In genomic region chr12:30457621-30458289, GRCh38 we compare ENCODE assay signal across 9 cellular contexts.
DNase-seq lines count a peak whose midpoint lies in the region; ATAC-seq and TF ChIP-seq lines count a peak whose summit lies in the region.
"Had no signal": no experiment of that assay in that cellular context is flagged by ENCODE, and none has a peak within 500 bp of the region (broad histone marks: within the 10 kb centered on the region; RNA-seq: fewer than 3 reads in every experiment).

No MANE protein-coding gene starts in this region.

- ATAC-seq in GM19023 (IDR thresholded peaks at IDR 0.05; ENCODE audit: unreplicated experiment), result no peak
- ATAC-seq in HG02938 (IDR thresholded peaks at IDR 0.05; ENCODE audit: unreplicated experiment), result no peak
- ATAC-seq: naive thymus-derived CD4-positive, alpha-beta T cell had no signal

- H3K4me2 ChIP-seq in PC-9 (no peak overlapping the region), skeletal muscle satellite cell (ENCODE audit: low read length) (peak overlapping the region; percentile 37)

- no peaks in the 10 kb centered on the region for H3K9me3 ChIP-seq in HAP-1
- H3K9me3 ChIP-seq in PC-9 (ENCODE audit: insufficient read depth, low read depth), result no peaks in the 10 kb centered on the region
- H3K9me3 ChIP-seq in skeletal muscle satellite cell (replicated peaks; ENCODE audit: low read length), result no peaks in the 10 kb centered on the region

- intact Hi-C loops in PC-9 (cut with micrococcal nuclease; ENCODE audit: unreplicated experiment), result no loop called here

- TF ChIP-seq CTCF in PC-9 (conservative IDR thresholded peaks at IDR 0.05) (peak; percentile 63), fibroblast of villous mesenchyme (IDR thresholded peaks at IDR 0.05; ENCODE audit: insufficient read depth, low read depth, low read length) (peak; percentile 67)

- CTCF ChIA-PET in PC-9 (lab: Charles Lee), result interaction anchor here (0.6 to 1.1 kb wide), 2 partner anchors 15 to 118 kb away, joined by 3 read pairs; no protein-coding TSS in a partner anchor

- no peak overlapping the region for H3K9ac ChIP-seq in skeletal muscle satellite cell (ENCODE audit: low read depth, low read length)

- POLR2A ChIA-PET in PC-9 (lab: Charles Lee; ENCODE audit: unreplicated experiment), result no interaction called here

- no TSS peak for BruUV-seq in PC-9 (replicated peaks; lab: Mats Ljungman, UMichigan)

- in situ Hi-C loops in HAP-1 (cut with MboI; ENCODE audit: low sequenced_read_pairs), result no loop called here

- peaks cover 3% of the 10 kb centered on the region; the same call in 1 of the 2 replicates for H3K9me2 ChIP-seq in PC-9 (ENCODE audit: insufficient read depth)

- H3K4me1 ChIP-seq in HAP-1 (peaks cover 2% of the 10 kb centered on the region; the same call in 1 of the 2 replicates), PC-9 (replicated peaks; ENCODE audit: insufficient read depth) (0 out of 2 replicates have a peak, but pooled peaks cover 5% of the 10 kb centered on the region), skeletal muscle satellite cell (ENCODE audit: control insufficient read depth, insufficient read depth, low read length) (peaks cover 12% of the 10 kb centered on the region)

- H3K79me2 ChIP-seq in PC-9 (ENCODE audit: low read depth), result no peaks in the 10 kb centered on the region

- no peaks in the 10 kb centered on the region for H4K20me1 ChIP-seq in PC-9 (ENCODE audit: insufficient read depth)

- H3F3A ChIP-seq in PC-9 (ENCODE audit: insufficient read depth, low read depth), result no peaks in the 10 kb centered on the region

- H3K27ac ChIP-seq in PC-9, result no peak overlapping the region

- H3K4me3 ChIP-seq in HAP-1 (no peak overlapping the region), PC-9 (no peak overlapping the region), fibroblast of villous mesenchyme (ENCODE audit: low read depth, low read length) (no peak overlapping the region), skeletal muscle satellite cell (ENCODE audit: low read length) (no peak overlapping the region)

- 0 out of 2 replicates have a peak, but pooled peaks cover 3% of the 10 kb centered on the region for H3K27me3 ChIP-seq in HAP-1 (ENCODE audit: low read depth)
- H3K27me3 ChIP-seq in PC-9 (ENCODE audit: insufficient read depth, low read depth), result no peaks in the 10 kb centered on the region
- no peaks in the 10 kb centered on the region for H3K27me3 ChIP-seq in skeletal muscle satellite cell (ENCODE audit: control insufficient read depth, insufficient read depth, low read length)

- DNase-seq in HAP-1 (ENCODE audit: low spot score in 2 of 2) (peak; percentile 13 to 59), PC-9 (peak in 1 of 2 experiments; percentile 45), fibroblast of villous mesenchyme (ENCODE audit: low read depth) (peak; percentile 97), D341Med (ENCODE audit: low spot score) (no peak), T-helper 9 cell (no peak)
- DNase-seq: naive thymus-derived CD4-positive, alpha-beta T cell had no signal

- no peak overlapping the region for H2AFZ ChIP-seq in PC-9

- H3K36me3 ChIP-seq in HAP-1 (replicated peaks), result no peaks in the 10 kb centered on the region
- H3K36me3 ChIP-seq in PC-9 (ENCODE audit: low read depth), result no peaks in the 10 kb centered on the region
- no peaks in the 10 kb centered on the region for H3K36me3 ChIP-seq in skeletal muscle satellite cell (ENCODE audit: insufficient read depth, low read length)

Comparison
In these comparisons a context has a peak if more than half of its experiments do, and no peak if none do; other contexts are left out.
1. DNase-seq: peak in HAP-1 (2 of 2) and fibroblast of villous mesenchyme (single experiment); none in D341Med (single experiment) and T-helper 9 cell (single experiment).